1 cellular context compared by ENCODE assay signal in the genomic region with DNA sequence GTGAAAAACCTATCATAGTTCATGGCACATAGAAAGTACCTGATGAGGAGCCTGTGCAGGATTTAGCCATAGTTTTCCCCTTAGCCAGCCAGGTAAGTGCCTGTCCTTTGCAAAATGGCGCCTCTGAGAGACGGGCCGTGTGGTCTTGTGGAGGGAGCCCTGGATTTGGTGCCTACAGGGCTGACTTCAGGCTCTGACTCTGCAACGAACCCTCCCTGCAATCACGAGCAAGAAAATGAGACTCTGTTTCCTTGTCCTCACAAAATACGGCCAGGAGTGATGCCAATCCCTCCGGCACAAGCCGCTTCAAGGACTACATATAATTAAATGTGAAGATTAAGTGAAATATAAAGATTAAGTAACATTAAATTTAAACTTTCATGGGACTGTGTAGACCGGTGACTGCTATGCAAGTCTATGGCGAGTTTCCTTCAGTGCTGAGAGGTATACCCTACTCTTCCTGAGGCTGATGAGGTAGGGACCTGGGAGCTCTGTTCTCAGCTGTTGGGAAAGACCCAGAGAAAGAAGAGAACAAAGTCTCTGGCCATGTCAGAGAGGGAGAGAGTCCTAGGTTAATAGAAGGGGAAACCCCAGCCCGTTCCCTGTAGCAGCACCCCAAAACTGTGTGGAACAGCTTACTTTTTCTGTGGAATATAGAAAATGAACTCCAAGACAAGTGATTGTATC.
TF ChIP-seq lines count a peak whose summit lies in the region.

No MANE protein-coding gene starts in this region.

TF ChIP-seq in SK-N-SH treated with all-trans-retinoic acid at 6 μM for 48 hours, 23 proteins besides CTCF, POLR2A, EP300 and RAD21 (continued from another document):
- TF ChIP-seq TOX (CRISPR knock-in tag; IDR thresholded peaks at IDR 0.05; ENCODE audit: borderline replicate concordance) (no peak), BACH2 (CRISPR knock-in tag; IDR thresholded peaks at IDR 0.05; ENCODE audit: borderline replicate concordance) (no peak), ZNF70 (CRISPR knock-in tag; IDR thresholded peaks at IDR 0.05) (no peak), TCF4 (CRISPR knock-in tag; IDR thresholded peaks at IDR 0.05; ENCODE audit: borderline replicate concordance) (no peak), OSR1 (CRISPR knock-in tag; IDR thresholded peaks at IDR 0.05) (no peak), PPARA (CRISPR knock-in tag; IDR thresholded peaks at IDR 0.05; ENCODE audit: borderline replicate concordance) (no peak), ZFP30 (CRISPR knock-in tag; IDR thresholded peaks at IDR 0.05) (no peak), ISL1 (CRISPR knock-in tag; IDR thresholded peaks at IDR 0.05) (no peak), ZNF565 (CRISPR knock-in tag; conservative IDR thresholded peaks at IDR 0.05; ENCODE audit: low read depth) (no peak)
- TF ChIP-seq, protein P1, sequence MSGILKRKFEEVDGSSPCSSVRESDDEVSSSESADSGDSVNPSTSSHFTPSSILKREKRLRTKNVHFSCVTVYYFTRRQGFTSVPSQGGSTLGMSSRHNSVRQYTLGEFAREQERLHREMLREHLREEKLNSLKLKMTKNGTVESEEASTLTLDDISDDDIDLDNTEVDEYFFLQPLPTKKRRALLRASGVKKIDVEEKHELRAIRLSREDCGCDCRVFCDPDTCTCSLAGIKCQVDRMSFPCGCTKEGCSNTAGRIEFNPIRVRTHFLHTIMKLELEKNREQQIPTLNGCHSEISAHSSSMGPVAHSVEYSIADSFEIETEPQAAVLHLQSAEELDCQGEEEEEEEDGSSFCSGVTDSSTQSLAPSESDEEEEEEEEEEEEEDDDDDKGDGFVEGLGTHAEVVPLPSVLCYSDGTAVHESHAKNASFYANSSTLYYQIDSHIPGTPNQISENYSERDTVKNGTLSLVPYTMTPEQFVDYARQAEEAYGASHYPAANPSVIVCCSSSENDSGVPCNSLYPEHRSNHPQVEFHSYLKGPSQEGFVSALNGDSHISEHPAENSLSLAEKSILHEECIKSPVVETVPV (CRISPR knock-in tag; IDR thresholded peaks at IDR 0.05), result no peak
- TF ChIP-seq, protein P2, sequence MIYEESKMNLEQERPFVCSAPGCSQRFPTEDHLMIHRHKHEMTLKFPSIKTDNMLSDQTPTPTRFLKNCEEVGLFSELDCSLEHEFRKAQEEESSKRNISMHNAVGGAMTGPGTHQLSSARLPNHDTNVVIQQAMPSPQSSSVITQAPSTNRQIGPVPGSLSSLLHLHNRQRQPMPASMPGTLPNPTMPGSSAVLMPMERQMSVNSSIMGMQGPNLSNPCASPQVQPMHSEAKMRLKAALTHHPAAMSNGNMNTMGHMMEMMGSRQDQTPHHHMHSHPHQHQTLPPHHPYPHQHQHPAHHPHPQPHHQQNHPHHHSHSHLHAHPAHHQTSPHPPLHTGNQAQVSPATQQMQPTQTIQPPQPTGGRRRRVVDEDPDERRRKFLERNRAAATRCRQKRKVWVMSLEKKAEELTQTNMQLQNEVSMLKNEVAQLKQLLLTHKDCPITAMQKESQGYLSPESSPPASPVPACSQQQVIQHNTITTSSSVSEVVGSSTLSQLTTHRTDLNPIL (CRISPR knock-in tag; IDR thresholded peaks at IDR 0.05; ENCODE audit: low read depth), result no peak
- TF ChIP-seq, protein P3, sequence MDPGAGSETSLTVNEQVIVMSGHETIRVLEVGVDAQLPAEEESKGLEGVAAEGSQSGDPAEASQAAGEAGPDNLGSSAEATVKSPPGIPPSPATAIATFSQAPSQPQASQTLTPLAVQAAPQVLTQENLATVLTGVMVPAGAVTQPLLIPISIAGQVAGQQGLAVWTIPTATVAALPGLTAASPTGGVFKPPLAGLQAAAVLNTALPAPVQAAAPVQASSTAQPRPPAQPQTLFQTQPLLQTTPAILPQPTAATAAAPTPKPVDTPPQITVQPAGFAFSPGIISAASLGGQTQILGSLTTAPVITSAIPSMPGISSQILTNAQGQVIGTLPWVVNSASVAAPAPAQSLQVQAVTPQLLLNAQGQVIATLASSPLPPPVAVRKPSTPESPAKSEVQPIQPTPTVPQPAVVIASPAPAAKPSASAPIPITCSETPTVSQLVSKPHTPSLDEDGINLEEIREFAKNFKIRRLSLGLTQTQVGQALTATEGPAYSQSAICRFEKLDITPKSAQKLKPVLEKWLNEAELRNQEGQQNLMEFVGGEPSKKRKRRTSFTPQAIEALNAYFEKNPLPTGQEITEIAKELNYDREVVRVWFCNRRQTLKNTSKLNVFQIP (CRISPR knock-in tag; IDR thresholded peaks at IDR 0.05; ENCODE audit: borderline replicate concordance, low read depth), result no peak
